ENCODE assay signal across 11 cellular contexts in the genomic region with DNA sequence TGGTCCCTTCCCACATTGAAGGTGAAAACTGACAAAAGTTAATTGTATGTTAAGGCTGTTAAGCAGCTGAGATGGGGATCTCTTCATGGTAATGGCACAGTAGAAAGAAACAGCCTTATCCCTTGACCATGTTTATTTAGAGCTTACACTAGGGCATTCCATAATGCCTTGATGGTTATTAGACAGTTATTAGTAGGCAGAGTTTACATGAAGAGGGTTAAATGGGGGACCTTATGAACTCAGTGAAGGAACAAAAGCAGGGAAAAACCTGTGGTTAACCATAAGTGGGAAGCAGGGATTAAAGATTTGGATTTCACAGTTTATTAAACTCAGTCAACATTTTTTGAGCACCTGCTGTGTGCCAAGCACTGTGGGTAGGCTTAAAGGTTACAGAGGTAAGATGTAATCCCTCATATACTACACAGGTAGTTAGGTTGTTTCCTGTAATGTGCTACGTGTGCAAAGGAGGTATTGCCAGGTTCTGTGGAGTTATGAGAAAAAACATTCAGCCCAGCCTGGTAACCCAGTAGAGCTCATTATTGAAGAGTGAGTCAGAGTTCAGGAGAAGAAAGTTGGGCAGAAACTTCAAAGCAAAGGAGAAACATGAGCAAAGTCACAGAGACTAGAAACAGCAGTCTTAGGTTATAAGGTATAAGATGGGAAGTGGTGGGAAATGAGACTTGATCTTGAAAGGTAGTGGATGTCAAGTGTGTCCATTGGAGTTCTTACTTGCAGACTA. TPM values are rescaled to one million over a fixed set of nuclear protein-coding genes. Genes with fewer than 3 reads are reported as not detected.
DNase-seq lines count a peak whose midpoint lies in the region; ATAC-seq and TF ChIP-seq lines count a peak whose summit lies in the region.
"Had no signal": no experiment of that assay in that cellular context is flagged by ENCODE, and none has a peak within 500 bp of the region (broad histone marks: within the 10 kb centered on the region; RNA-seq: fewer than 3 reads in every experiment).

No MANE protein-coding gene starts in this region.

- H3K18ac ChIP-seq in trophoblast cell (ENCODE audit: low read length), result no peak overlapping the region

- no peak overlapping the region for H3K23ac ChIP-seq in trophoblast cell (ENCODE audit: low read length)

- H3K27ac Mint-ChIP-seq in activated T-cell treated with anti-CD3 and anti-CD28 coated beads, Interleukin-2, amount 50 U/mL, for 24 hours, result peak overlapping the region; percentile 92

- no peak overlapping the region for H3K4me2 ChIP-seq in trophoblast cell (ENCODE audit: low read length)
- H3K4me2 ChIP-seq: BLaER1 had no signal

- ATAC-seq in GM21390 (IDR thresholded peaks at IDR 0.05; ENCODE audit: unreplicated experiment), result no peak
- ATAC-seq in HG03520 (IDR thresholded peaks at IDR 0.05; ENCODE audit: unreplicated experiment), result no peak
- ATAC-seq in HG02840 (IDR thresholded peaks at IDR 0.05; ENCODE audit: low FRiP score, unreplicated experiment), result no peak
- ATAC-seq: Panc1 had no signal

- no peak overlapping the region for H4K91ac ChIP-seq in trophoblast cell (ENCODE audit: low read depth, low read length)

- no peak overlapping the region for H2BK12ac ChIP-seq in trophoblast cell (ENCODE audit: low read length)

- no peaks in the 10 kb centered on the region for H3K27me3 Mint-ChIP-seq in activated T-cell treated with anti-CD3 and anti-CD28 coated beads, Interleukin-2, amount 50 U/mL, for 24 hours

- H3K79me1 ChIP-seq in trophoblast cell (ENCODE audit: low read length), result no peaks in the 10 kb centered on the region

- H3K36me3 ChIP-seq in brain microvascular endothelial cell (replicated peaks) (peaks cover 9% of the 10 kb centered on the region), trophoblast cell (ENCODE audit: control insufficient read depth in 1 of 2, insufficient read depth in 2 of 2, low read length in 2 of 2) (peaks cover under 1 to 14% of the 10 kb centered on the region in 2 experiments)

- no peak overlapping the region for H3K4ac ChIP-seq in trophoblast cell (ENCODE audit: low read depth, low read length)

- no peaks in the 10 kb centered on the region for H3K4me1 ChIP-seq in trophoblast cell (ENCODE audit: control insufficient read depth in 1 of 2, insufficient read depth in 2 of 2, low read length in 2 of 2)
- H3K4me1 ChIP-seq: BLaER1 had no signal

- H4K12ac ChIP-seq in trophoblast cell (ENCODE audit: low read depth, low read length), result no peak overlapping the region

- no peaks in the 10 kb centered on the region for H3K79me2 ChIP-seq in trophoblast cell (ENCODE audit: control insufficient read depth, insufficient read depth, low read length, poor library complexity)

- in situ Hi-C loops in brain microvascular endothelial cell (cut with HindIII; ENCODE audit: low pct_ligation_motif_present, low sequenced_read_pairs), result no loop called here

- peak overlapping the region; percentile 35 for H3K4me3 Mint-ChIP-seq in activated T-cell treated with anti-CD3 and anti-CD28 coated beads, Interleukin-2, amount 50 U/mL, for 24 hours

- no peak overlapping the region for H4K8ac ChIP-seq in trophoblast cell (ENCODE audit: low read depth, low read length)

- H3K9me3 Mint-ChIP-seq in activated T-cell treated with anti-CD3 and anti-CD28 coated beads, Interleukin-2, amount 50 U/mL, for 24 hours, result no peaks in the 10 kb centered on the region

- H3K4me3 ChIP-seq in brain microvascular endothelial cell (ENCODE audit: low read depth, low read length) (no peak overlapping the region), trophoblast cell (ENCODE audit: low read depth, low read length) (no peak overlapping the region)
- H3K4me3 ChIP-seq: BLaER1 had no signal

- no peak overlapping the region for H2AFZ ChIP-seq in trophoblast cell (ENCODE audit: insufficient read depth, low read length, poor library complexity)

- H3K9ac ChIP-seq in trophoblast cell (ENCODE audit: low read length), result no peak overlapping the region
- H3K9ac ChIP-seq: BLaER1 had no signal

- H3K9me3 ChIP-seq in trophoblast cell (ENCODE audit: insufficient read depth, low read depth, low read length), result no peaks in the 10 kb centered on the region

- H2BK120ac ChIP-seq in trophoblast cell (ENCODE audit: insufficient read depth, low read length, poor library complexity), result no peak overlapping the region

- H3K4me1 Mint-ChIP-seq in activated T-cell treated with anti-CD3 and anti-CD28 coated beads, Interleukin-2, amount 50 U/mL, for 24 hours (ENCODE audit: low read depth), result peaks cover 63% of the 10 kb centered on the region

- peaks cover 82% of the 10 kb centered on the region for H3K36me3 Mint-ChIP-seq in activated T-cell treated with anti-CD3 and anti-CD28 coated beads, Interleukin-2, amount 50 U/mL, for 24 hours (ENCODE audit: low read depth)

- DNase-seq in activated T-cell treated with anti-CD3 and anti-CD28 coated beads, Interleukin-2, amount 50 U/mL, for 24 hours, result no peak
- no peak for DNase-seq in activated T-cell treated with anti-CD3 and anti-CD28 coated beads, Interleukin-2, amount 50 U/mL, for 48 hours
- peak; percentile 16 for DNase-seq in NCI-H226
- peak; percentile 38 for DNase-seq in brain microvascular endothelial cell
- peak; percentile 27 to 60 for DNase-seq in trophoblast cell
- DNase-seq: effector memory CD4-positive, alpha-beta T cell had no signal

- no CpG with 5 or more reads among the region's 1 CpG for WGBS in trophoblast cell (ENCODE audit: extremely low coverage, insufficient coverage, insufficient read length)

- H3K27ac ChIP-seq in brain microvascular endothelial cell (no peak overlapping the region), trophoblast cell (ENCODE audit: low read depth, low read length) (no peak overlapping the region)
- H3K27ac ChIP-seq: BLaER1 had no signal

- H2BK5ac ChIP-seq in trophoblast cell (ENCODE audit: low read depth, low read length, poor library complexity), result no peak overlapping the region

- H2AK5ac ChIP-seq in trophoblast cell (ENCODE audit: low read length), result no peak overlapping the region

- no peak for TF ChIP-seq CTCF in brain microvascular endothelial cell (IDR thresholded peaks at IDR 0.05; ENCODE audit: low read depth, low read length, missing control alignments)

- H3K14ac ChIP-seq in trophoblast cell (ENCODE audit: low read length), result no peak overlapping the region

- H3K27me3 ChIP-seq in brain microvascular endothelial cell (replicated peaks), result no peaks in the 10 kb centered on the region
- no peaks in the 10 kb centered on the region for H3K27me3 ChIP-seq in trophoblast cell (ENCODE audit: insufficient read depth, low read length)
- H3K27me3 ChIP-seq: BLaER1 had no signal

RNA-seq across cellular contexts. Expression of a gene that starts 32.3 kb away (rescaled TPM):
- polyA plus RNA-seq in trophoblast cell (2013), result 0.44 TPM in 1 of 2 replicates, not detected in the other

RNA-seq across cellular contexts. Expression of a gene that starts 34.7 kb away (rescaled TPM):
- polyA plus RNA-seq in trophoblast cell (2013), result 26.6 and 30.1 TPM in 2 replicates

Comparison
In these comparisons a context has a peak if more than half of its experiments do, and no peak if none do; other contexts are left out.
1. DNase-seq: peak in NCI-H226 (single experiment), brain microvascular endothelial cell (single experiment) and trophoblast cell (2 of 2); none in activated T-cell treated with anti-CD3 and anti-CD28 coated beads, Interleukin-2, amount 50 U/mL, for 24 hours (single experiment) and activated T-cell treated with anti-CD3 and anti-CD28 coated beads, Interleukin-2, amount 50 U/mL, for 48 hours (0 of 2).